19 cellular contexts compared by ENCODE assay signal in the genomic region with DNA sequence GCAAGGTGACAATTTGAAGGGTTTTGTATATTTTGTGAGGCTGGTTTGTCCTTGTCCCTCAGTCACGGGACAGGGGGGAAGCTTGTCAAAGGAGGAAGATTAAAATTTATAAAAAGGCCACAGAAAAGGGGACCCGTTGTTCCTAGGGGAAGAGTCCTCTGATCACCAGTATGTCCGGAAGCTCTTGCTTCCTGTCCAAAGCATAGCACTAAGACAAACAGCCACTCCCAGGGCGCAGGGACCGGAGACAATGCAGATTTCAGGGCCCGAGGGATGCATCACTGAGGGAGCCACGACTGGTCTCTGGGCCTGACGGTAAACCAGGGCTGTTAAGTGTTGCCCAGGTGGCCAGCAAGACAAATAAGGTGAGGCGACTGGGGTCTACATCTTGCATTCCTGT.
"Had no signal": no experiment of that assay in that cellular context is flagged by ENCODE, and none has a peak within 500 bp of the region (broad histone marks: within the 10 kb centered on the region; RNA-seq: fewer than 3 reads in every experiment).

No MANE protein-coding gene starts in this region.

- H3K4me1 ChIP-seq: colonic mucosa had no signal

- ATAC-seq: activated CD4-positive, CD25-positive, alpha-beta regulatory T cell treated with anti-CD3 and anti-CD28 coated beads, Interleukin-2, amount 50 U/mL, for 24 hours; activated CD8-positive, alpha-beta memory T cell treated with anti-CD3 and anti-CD28 coated beads, Interleukin-2, amount 10 ng/mL, durations not matched to agents 7 days and 5 days; activated CD8-positive, alpha-beta T cell treated with anti-CD3 and anti-CD28 coated beads for 36 hours; lower lobe of right lung; stimulated activated naive CD8-positive, alpha-beta T cell treated with anti-CD3 and anti-CD28 coated beads, Interleukin-15, Interleukin-2, amounts not matched to agents 100 U/mL and 50 U/mL, for 24 hours; T-cell had no signal

- H3K4me3 ChIP-seq: colonic mucosa, esophagus squamous epithelium, lower lobe of right lung, tibial artery had no signal

- H3K27me3 ChIP-seq: colonic mucosa, esophagus squamous epithelium, tibial artery had no signal

- H3K27ac ChIP-seq: colonic mucosa, lower lobe of right lung, tibial artery, VCaP had no signal

- H3K9me3 ChIP-seq: colonic mucosa, esophagus squamous epithelium, lower lobe of right lung, tibial artery had no signal

- DNase-seq: activated CD4-positive, alpha-beta T cell treated with anti-CD3 and anti-CD28 coated beads, Interleukin-2, amount 10 ng/mL, durations not matched to agents 7 days and 5 days; activated CD8-positive, alpha-beta memory T cell treated with anti-CD3 and anti-CD28 coated beads, Interleukin-2, amount 10 ng/mL, durations not matched to agents 7 days and 5 days; activated CD8-positive, alpha-beta T cell treated with anti-CD3 and anti-CD28 coated beads for 36 hours; activated effector memory CD4-positive, alpha-beta T cell treated with anti-CD3 and anti-CD28 coated beads, Interleukin-2, amount 50 U/mL, for 16 hours; activated T-cell treated with anti-CD3 and anti-CD28 coated beads for 4 hours; colonic mucosa; endodermal cell; esophagus squamous epithelium; lower lobe of right lung; naive B cell; occipital lobe; stimulated activated CD4-positive, alpha-beta T cell treated with anti-CD3 and anti-CD28 coated beads, Interleukin-12 subunit alpha, Interleukin-12 subunit beta, amount 100 ng/mL, for 4 hours; stimulated activated CD4-positive, alpha-beta T cell treated with anti-CD3 and anti-CD28 coated beads, Interleukin-4, amount 100 ng/mL, for 4 hours; stimulated activated naive CD8-positive, alpha-beta T cell treated with anti-CD3 and anti-CD28 coated beads, Interleukin-15, Interleukin-2, amounts not matched to agents 100 U/mL and 50 U/mL, for 24 hours; substantia nigra; T-cell had no signal

- H3K36me3 ChIP-seq: colonic mucosa, esophagus squamous epithelium, lower lobe of right lung, tibial artery had no signal
